In genomic region chr6:26017567-26017966, GRCh38 we compare ENCODE assay signal across 8 cellular contexts. TPM values are rescaled to one million over a fixed set of nuclear protein-coding genes. Genes with fewer than 3 reads are reported as not detected.
A peak's percentile ranks its signal among the peaks of the same experiment; 100 is the strongest.
DNase-seq lines count a peak whose midpoint lies in the region; ATAC-seq, FAIRE-seq and TF ChIP-seq lines count a peak whose summit lies in the region.

No MANE protein-coding gene starts in this region.

- peak overlapping the region; percentile 58 for H3K4me3 Mint-ChIP-seq in dendritic cell treated with granulocyte-macrophage colony-stimulating factor and Interleukin-4, amounts not matched to agents 40 ng/mL and 50 ng/mL, for 4 days

- DNase-seq in GM12892 (ENCODE audit: insufficient read length) (no peak), lung (ENCODE audit: low spot score) (peak; percentile 59)
- peak; percentile 85 to 88 for DNase-seq in activated CD4-positive, alpha-beta T cell treated with anti-CD3 and anti-CD28 coated beads, Interleukin-2, amount 50 U/mL, for 48 hours
- DNase-seq in stimulated activated CD8-positive, alpha-beta memory T cell treated with anti-CD3 and anti-CD28 coated beads, Interleukin-15, amount 100 ng/mL, for 24 hours (ENCODE audit: low read depth) = peak; percentile 37

- no peaks in the 10 kb centered on the region for H3K9me3 ChIP-seq in lung (ENCODE audit: control insufficient read depth in 2 of 2, insufficient read depth in 1 of 2, low read length in 1 of 2)

- peak overlapping the region; percentile 72 to 96 for H3K27ac ChIP-seq in lung (ENCODE audit: low read depth in 1 of 2, low read length in 1 of 2)

- H3K27me3 ChIP-seq in lung (ENCODE audit: control insufficient read depth, insufficient read depth) = no peaks in the 10 kb centered on the region

- TF ChIP-seq POLR2A in GM12892 (IDR thresholded peaks at IDR 0.05; ENCODE audit: low read depth, low read length) = peak; percentile 46; the same call in 1 of the 2 replicates

- H3K4me3 ChIP-seq in lung = peak overlapping the region; percentile 4

- no peak for TF ChIP-seq CTCF in lung (IDR thresholded peaks at IDR 0.05; ENCODE audit: control extremely low read depth, extremely low read depth)

- WGBS in lung, 2 donors = 5 to 17% methylated on average over 21 of the region's 21 CpGs

- peaks cover 7% of the 10 kb centered on the region for H3K36me3 Mint-ChIP-seq in dendritic cell treated with granulocyte-macrophage colony-stimulating factor and Interleukin-4, amounts not matched to agents 40 ng/mL and 50 ng/mL, for 4 days (ENCODE audit: low read depth)

- intact Hi-C loops in dendritic cell treated with granulocyte-macrophage colony-stimulating factor and Interleukin-4, amounts not matched to agents 40 ng/mL and 50 ng/mL, for 4 days (cut with micrococcal nuclease) = no loop called here

- no peaks in the 10 kb centered on the region for H3K36me3 ChIP-seq in lung (ENCODE audit: control insufficient read depth in 2 of 2, insufficient read depth in 2 of 2, low read length in 2 of 2)

- H3K9me3 Mint-ChIP-seq in dendritic cell treated with granulocyte-macrophage colony-stimulating factor and Interleukin-4, amounts not matched to agents 40 ng/mL and 50 ng/mL, for 4 days = no peaks in the 10 kb centered on the region

- peak; percentile 21 for FAIRE-seq in GM12892 (lab: Jason Lieb, UNC)

- no peaks in the 10 kb centered on the region for H3K27me3 Mint-ChIP-seq in dendritic cell treated with granulocyte-macrophage colony-stimulating factor and Interleukin-4, amounts not matched to agents 40 ng/mL and 50 ng/mL, for 4 days

- peak overlapping the region; percentile 82 for H3K27ac Mint-ChIP-seq in dendritic cell treated with granulocyte-macrophage colony-stimulating factor and Interleukin-4, amounts not matched to agents 40 ng/mL and 50 ng/mL, for 4 days

- peaks cover 3 to 4% of the 10 kb centered on the region in 2 donors for H3K4me1 ChIP-seq in lung (ENCODE audit: control insufficient read depth in 2 of 2, insufficient read depth in 2 of 2, low read length in 2 of 2)

- peaks cover 14% of the 10 kb centered on the region for H3K4me1 Mint-ChIP-seq in dendritic cell treated with granulocyte-macrophage colony-stimulating factor and Interleukin-4, amounts not matched to agents 40 ng/mL and 50 ng/mL, for 4 days (ENCODE audit: low read depth)

- ATAC-seq in lung (ENCODE audit: insufficient read depth, low FRiP score) (peak; percentile 14), HG03432 (IDR thresholded peaks at IDR 0.05; ENCODE audit: unreplicated experiment) (no peak), GM21515 (IDR thresholded peaks at IDR 0.05; ENCODE audit: unreplicated experiment) (no peak), HG03045 (IDR thresholded peaks at IDR 0.05; ENCODE audit: unreplicated experiment) (no peak)

RNA-seq across cellular contexts. Expression of gene TRIM38, which starts 55.0 kb away (rescaled TPM):
- polyA plus RNA-seq in GM12892 (2012; ENCODE audit: missing spikeins) = 10.0 TPM
- total RNA-seq in lung = 10 to 100 TPM; 12.7 to 18.0 TPM
- 1 to 10 TPM; 7.2 to 7.5 TPM for polyA plus RNA-seq in lung
